8 cellular contexts compared by ENCODE assay signal in genomic region chr3:143849854-143850549, GRCh38.
DNase-seq lines count a peak whose midpoint lies in the region; TF ChIP-seq lines count a peak whose summit lies in the region.

No MANE protein-coding gene starts in this region.

- peak; percentile 65 for DNase-seq in GM04503 (ENCODE audit: low read depth)
- DNase-seq in HCEC 1CT: peak; percentile 90
- DNase-seq in RWPE1 (ENCODE audit: low spot score): peak; percentile 67
- peak; percentile 28 for DNase-seq in kidney tubule cell (ENCODE audit: low spot score)
- DNase-seq in COR-L47 (lab: John Stamatoyannopoulos, UW): no peak
- DNase-seq in NCI-H1417 treated with DMSO at 0.1 percent for 48 hours (lab: John Stamatoyannopoulos, UW): no peak
- DNase-seq in activated effector memory CD4-positive, alpha-beta T cell treated with Interleukin-2 at 50 U/mL for 16 hours: no peak
- DNase-seq in activated CD4-positive, alpha-beta T cell treated with anti-CD3 and anti-CD28 coated beads, Interleukin-2, amount 50 U/mL, for 4 hours: no peak

- POLR2A ChIA-PET in RWPE1 (lab: Yijun Ruan, JAX; ENCODE audit: low non-redundant PET): no interaction called here

- CTCF ChIA-PET in RWPE1 (lab: Yijun Ruan, JAX): interaction anchor here (0.5 to 0.7 kb wide), 2 partner anchors 9 to 54 kb away, joined by 3 read pairs; no protein-coding TSS in a partner anchor

- no peak for TF ChIP-seq CTCF in RWPE1 (conservative IDR thresholded peaks at IDR 0.05; ENCODE audit: low read depth)

- H3K27ac ChIP-seq in RWPE1: peak overlapping the region; percentile 84

Comparison
In these comparisons a context has a peak if more than half of its experiments do, and no peak if none do; other contexts are left out.
1. DNase-seq: peak in GM04503 (single experiment), HCEC 1CT (single experiment), RWPE1 (single experiment) and kidney tubule cell (single experiment); none in COR-L47 (single experiment), NCI-H1417 treated with DMSO at 0.1 percent for 48 hours (single experiment), activated effector memory CD4-positive, alpha-beta T cell treated with Interleukin-2 at 50 U/mL for 16 hours (single experiment) and activated CD4-positive, alpha-beta T cell treated with anti-CD3 and anti-CD28 coated beads, Interleukin-2, amount 50 U/mL, for 4 hours (0 of 2).